In the genomic region with DNA sequence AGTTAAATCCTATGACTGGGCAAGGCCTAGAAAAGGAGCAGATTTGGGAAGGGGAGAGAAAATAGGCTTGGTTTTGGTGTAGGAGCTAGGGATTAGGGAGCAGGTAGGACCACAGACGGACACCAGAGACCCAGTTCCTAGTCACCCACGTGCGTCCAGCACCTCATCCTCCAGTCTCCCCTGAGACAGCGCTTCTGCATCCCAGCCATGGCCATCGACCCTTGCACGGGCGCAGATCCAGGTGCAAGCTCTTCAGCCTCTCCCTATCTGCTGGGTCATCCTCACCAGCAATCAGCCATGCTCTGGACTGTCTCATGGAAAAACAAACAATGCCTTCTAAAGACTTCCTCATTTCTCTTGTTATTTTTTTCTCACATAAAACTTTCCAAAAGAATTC, we compare ENCODE assay signal across 21 cellular contexts.
"Had no signal": no experiment of that assay in that cellular context is flagged by ENCODE, and none has a peak within 500 bp of the region (broad histone marks: within the 10 kb centered on the region; RNA-seq: fewer than 3 reads in every experiment).

No MANE protein-coding gene starts in this region.

- FAIRE-seq: small intestine had no signal

- H3K36me3 ChIP-seq: esophagus squamous epithelium, gastroesophageal sphincter, neutrophil, right atrium auricular region, stomach, thoracic aorta, uterus had no signal

- H3K4me2 ChIP-seq: hepatocyte had no signal

- ATAC-seq: effector memory CD8-positive, alpha-beta T cell; gastroesophageal sphincter; left colon; left ventricle myocardium superior; naive thymus-derived CD8-positive, alpha-beta T cell had no signal

- DNase-seq: effector memory CD8-positive, alpha-beta T cell; esophagus squamous epithelium; foreskin fibroblast; glutamatergic neuron; left colon; left ventricle myocardium superior; naive thymus-derived CD8-positive, alpha-beta T cell; posterior cingulate gyrus; small intestine; stimulated activated CD4-positive, alpha-beta T cell treated with anti-CD3 and anti-CD28 coated beads, Interleukin-12 subunit alpha, Interleukin-12 subunit beta, amount 100 ng/mL, for 4 hours; stimulated activated naive CD4-positive, alpha-beta T cell; stomach; substantia nigra; trophoblast cell; uterus had no signal

- H3K4me3 ChIP-seq: esophagus squamous epithelium, gastroesophageal sphincter, hepatocyte, lung, right atrium auricular region, stomach, thoracic aorta, uterus had no signal

- H3K27me3 ChIP-seq: esophagus squamous epithelium, gastroesophageal sphincter, hepatocyte, neutrophil, right atrium auricular region, stomach, uterus had no signal

- H3K79me2 ChIP-seq: hepatocyte had no signal

- H3K9me3 ChIP-seq: esophagus squamous epithelium, gastroesophageal sphincter, neutrophil, right atrium auricular region, stomach, thoracic aorta, uterus had no signal

- H3K27ac ChIP-seq: esophagus squamous epithelium, gastroesophageal sphincter, hepatocyte, neutrophil, right atrium auricular region, stomach, thoracic aorta, uterus had no signal

- H2AFZ ChIP-seq: hepatocyte had no signal

- H3K4me1 ChIP-seq: gastroesophageal sphincter, right atrium auricular region, stomach, uterus had no signal
